8 cellular contexts compared by ENCODE assay signal in genomic region chr2:127049927-127050802, GRCh38. TPM values are rescaled to one million over a fixed set of nuclear protein-coding genes. Genes with fewer than 3 reads are reported as not detected.
A peak's percentile ranks its signal among the peaks of the same experiment; 100 is the strongest.
DNase-seq lines count a peak whose midpoint lies in the region; ATAC-seq and TF ChIP-seq lines count a peak whose summit lies in the region.

No MANE protein-coding gene starts in this region.

- H3K4me1 Mint-ChIP-seq in effector memory CD8-positive, alpha-beta T cell (ENCODE audit: low read depth in 2 of 2) = peaks cover 21 to 29% of the 10 kb centered on the region in 2 donors
- peaks cover 9 to 13% of the 10 kb centered on the region in 2 donors for H3K4me1 Mint-ChIP-seq in stimulated activated naive B cell treated with anti-CD40 and anti-IgM and Interleukin-4, amounts not matched to agents 10 μg/mL and 1 μg/mL and 100 μg/mL, for 72 hours

- H3K4me3 ChIP-seq in mucosa of descending colon = no peak overlapping the region

- H3K27ac Mint-ChIP-seq in effector memory CD8-positive, alpha-beta T cell = peak overlapping the region; percentile 71 to 73
- H3K27ac Mint-ChIP-seq in stimulated activated naive B cell treated with anti-CD40 and anti-IgM and Interleukin-4, amounts not matched to agents 10 μg/mL and 1 μg/mL and 100 μg/mL, for 72 hours = peak overlapping the region; percentile 84

- no peaks in the 10 kb centered on the region for H3K27me3 Mint-ChIP-seq in effector memory CD8-positive, alpha-beta T cell
- H3K27me3 Mint-ChIP-seq in stimulated activated naive B cell treated with anti-CD40 and anti-IgM and Interleukin-4, amounts not matched to agents 10 μg/mL and 1 μg/mL and 100 μg/mL, for 72 hours = no peaks in the 10 kb centered on the region

- peak; percentile 91 for TF ChIP-seq CTCF in mucosa of descending colon (IDR thresholded peaks at IDR 0.05)

- no peak overlapping the region for H3K4me3 Mint-ChIP-seq in effector memory CD8-positive, alpha-beta T cell
- H3K4me3 Mint-ChIP-seq in stimulated activated naive B cell treated with anti-CD40 and anti-IgM and Interleukin-4, amounts not matched to agents 10 μg/mL and 1 μg/mL and 100 μg/mL, for 72 hours = peak overlapping the region in 1 of 2 donors; percentile 57

- H3K36me3 ChIP-seq in mucosa of descending colon (ENCODE audit: low read depth) = no peaks in the 10 kb centered on the region

- H3K9me3 ChIP-seq in mucosa of descending colon = no peaks in the 10 kb centered on the region

- ATAC-seq in GM18502 (IDR thresholded peaks at IDR 0.05; ENCODE audit: poor library complexity, unreplicated experiment) = peak; percentile 79
- peak; percentile 47 for ATAC-seq in HG03066 (IDR thresholded peaks at IDR 0.05; ENCODE audit: low read depth, unreplicated experiment)
- peak; percentile 77 for ATAC-seq in effector memory CD8-positive, alpha-beta T cell (replicated peaks)
- ATAC-seq in mucosa of descending colon = peak; percentile 76
- ATAC-seq in stimulated activated naive B cell treated with anti-CD40 and anti-IgM and Interleukin-4, amounts not matched to agents 10 μg/mL and 1 μg/mL and 100 μg/mL, for 72 hours (replicated peaks) = peak; percentile 75 to 76

- H3K36me3 Mint-ChIP-seq in effector memory CD8-positive, alpha-beta T cell (ENCODE audit: insufficient read depth) = peaks cover 20% of the 10 kb centered on the region
- peaks cover 24 to 26% of the 10 kb centered on the region in 2 donors for H3K36me3 Mint-ChIP-seq in stimulated activated naive B cell treated with anti-CD40 and anti-IgM and Interleukin-4, amounts not matched to agents 10 μg/mL and 1 μg/mL and 100 μg/mL, for 72 hours

- H3K9me3 Mint-ChIP-seq in effector memory CD8-positive, alpha-beta T cell = peaks cover 0 to 2% of the 10 kb centered on the region in 2 donors
- peaks cover 2 to 3% of the 10 kb centered on the region in 2 donors for H3K9me3 Mint-ChIP-seq in stimulated activated naive B cell treated with anti-CD40 and anti-IgM and Interleukin-4, amounts not matched to agents 10 μg/mL and 1 μg/mL and 100 μg/mL, for 72 hours

- DNase-seq in 8988T (peak; percentile 96), NCI-H748 (lab: John Stamatoyannopoulos, UW; ENCODE audit: unreplicated experiment) (peak; percentile 53), mucosa of descending colon (peak; percentile 67 to 73 (median 72))
- DNase-seq in activated CD8-positive, alpha-beta memory T cell treated with anti-CD3 and anti-CD28 coated beads, Interleukin-2, amount 50 U/mL, for 24 hours (ENCODE audit: extremely low read depth) = peak; percentile 32
- peak; percentile 55 to 68 (median 64) for DNase-seq in effector memory CD8-positive, alpha-beta T cell
- DNase-seq in stimulated activated naive B cell treated with anti-CD40 and anti-IgM and Interleukin-4, amounts not matched to agents 10 μg/mL and 1 μg/mL and 100 μg/mL, for 72 hours = no peak

- peaks cover 14% of the 10 kb centered on the region for H3K4me1 ChIP-seq in mucosa of descending colon (ENCODE audit: low read depth)

- intact Hi-C loops in mucosa of descending colon (cut with DNase I, micrococcal nuclease) = no loop called here

RNA-seq across cellular contexts. Expression of gene BIN1, which starts 56.8 kb away (rescaled TPM):
- total RNA-seq in mucosa of descending colon = 10 to 100 TPM; 37.6 to 65.7 (median 46.3) TPM
